ENCODE assay signal across 27 cellular contexts in the genomic region with DNA sequence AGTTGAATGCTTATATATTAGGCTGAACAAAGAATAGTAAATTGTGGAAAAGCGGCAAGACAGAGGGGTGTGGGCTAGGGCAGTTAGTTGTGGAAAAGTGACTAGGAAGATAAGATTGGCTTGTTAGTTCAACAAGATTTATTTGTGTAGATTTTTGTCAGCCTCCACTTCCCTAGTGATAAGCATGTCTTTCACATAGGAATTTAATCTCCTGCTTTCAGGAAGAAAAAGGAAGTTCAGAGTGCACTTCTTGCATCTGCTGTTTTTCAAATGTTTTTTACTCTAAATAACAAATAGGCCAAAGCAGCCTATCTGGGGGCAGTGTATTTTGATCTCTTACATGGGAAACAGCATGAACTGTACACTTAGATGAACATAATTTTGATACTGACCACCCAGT.
"Had no signal": no experiment of that assay in that cellular context is flagged by ENCODE, and none has a peak within 500 bp of the region (broad histone marks: within the 10 kb centered on the region; RNA-seq: fewer than 3 reads in every experiment).

No MANE protein-coding gene starts in this region.

- H3K4me1 Mint-ChIP-seq: activated naive CD8-positive, alpha-beta T cell treated with anti-CD3 and anti-CD28 coated beads for 36 hours; naive B cell; neural crest cell; stimulated activated naive B cell treated with anti-CD40 and anti-IgM and Interleukin-4, amounts not matched to agents 10 μg/mL and 1 μg/mL and 100 μg/mL, for 72 hours; T-helper 17 cell had no signal

- H3K9me3 ChIP-seq: breast epithelium, heart right ventricle, left lung, testis, upper lobe of left lung had no signal

- H3K36me3 Mint-ChIP-seq: activated naive CD8-positive, alpha-beta T cell treated with anti-CD3 and anti-CD28 coated beads for 36 hours; naive B cell; stimulated activated naive B cell treated with anti-CD40 and anti-IgM and Interleukin-4, amounts not matched to agents 10 μg/mL and 1 μg/mL and 100 μg/mL, for 72 hours had no signal

- DNase-seq: activated CD4-positive, alpha-beta T cell treated with anti-CD3 and anti-CD28 coated beads, Interleukin-2, amount 50 U/mL, for 4 hours; activated CD8-positive, alpha-beta memory T cell treated with anti-CD3 and anti-CD28 coated beads, Interleukin-2, amount 50 U/mL, for 48 hours; activated naive CD4-positive, alpha-beta T cell treated with Interleukin-2 at 50 U/mL for 16 hours; activated naive CD8-positive, alpha-beta T cell treated with anti-CD3 and anti-CD28 coated beads for 36 hours; activated T-cell treated with anti-CD3 and anti-CD28 coated beads, Interleukin-2, amount 50 U/mL, for 4 hours; amniotic stem cell; erythroblast; foreskin fibroblast; heart right ventricle; left lung; mammary epithelial cell; naive B cell; occipital lobe; posterior cingulate gyrus; retina; stimulated activated CD4-positive, alpha-beta T cell treated with anti-CD3 and anti-CD28 coated beads, Interleukin-2, amount 100 ng/mL, for 48 hours; stimulated activated CD8-positive, alpha-beta memory T cell treated with anti-CD3 and anti-CD28 coated beads, Interleukin-4, amount 100 ng/mL, for 48 hours; stimulated activated naive B cell treated with anti-CD40 and anti-IgM and Interleukin-4, amounts not matched to agents 10 μg/mL and 1 μg/mL and 100 μg/mL, for 72 hours; SW 1271; T-helper 17 cell; testis; upper lobe of left lung had no signal

- H3K4me1 ChIP-seq: breast epithelium, heart right ventricle, left lung, testis, upper lobe of left lung had no signal

- H3K36me3 ChIP-seq: breast epithelium, heart right ventricle, left lung, upper lobe of left lung had no signal

- H3K27me3 ChIP-seq: breast epithelium, heart right ventricle, left lung, testis, upper lobe of left lung had no signal

- H3K27ac ChIP-seq: breast epithelium, coronary artery, heart right ventricle, left lung, SK-N-MC, testis, upper lobe of left lung had no signal

- H3K4me3 Mint-ChIP-seq: activated naive CD8-positive, alpha-beta T cell treated with anti-CD3 and anti-CD28 coated beads for 36 hours; activated T-cell treated with anti-CD3 and anti-CD28 coated beads, Interleukin-2, amount 50 U/mL, for 4 hours; naive B cell; neural crest cell; stimulated activated naive B cell treated with anti-CD40 and anti-IgM and Interleukin-4, amounts not matched to agents 10 μg/mL and 1 μg/mL and 100 μg/mL, for 72 hours; T-helper 17 cell; WTC11 had no signal

- H3K27ac Mint-ChIP-seq: activated naive CD8-positive, alpha-beta T cell treated with anti-CD3 and anti-CD28 coated beads for 36 hours; naive B cell; stimulated activated naive B cell treated with anti-CD40 and anti-IgM and Interleukin-4, amounts not matched to agents 10 μg/mL and 1 μg/mL and 100 μg/mL, for 72 hours; T-helper 17 cell; WTC11 had no signal

- H3K4me3 ChIP-seq: breast epithelium, coronary artery, heart right ventricle, left lung, SK-N-MC, testis, upper lobe of left lung had no signal

- ATAC-seq: activated T-cell treated with anti-CD3 and anti-CD28 coated beads, Interleukin-2, amount 50 U/mL, for 4 hours; heart right ventricle; left lung; stimulated activated naive B cell treated with anti-CD40 and anti-IgM and Interleukin-4, amounts not matched to agents 10 μg/mL and 1 μg/mL and 100 μg/mL, for 72 hours; T-helper 17 cell; WTC11 had no signal

- H3K27me3 Mint-ChIP-seq: activated naive CD8-positive, alpha-beta T cell treated with anti-CD3 and anti-CD28 coated beads for 36 hours; naive B cell; stimulated activated naive B cell treated with anti-CD40 and anti-IgM and Interleukin-4, amounts not matched to agents 10 μg/mL and 1 μg/mL and 100 μg/mL, for 72 hours; T-helper 17 cell had no signal
